Comparison of ENCODE assay signal across 8 cellular contexts in genomic region chr10:43361532-43362190, GRCh38. TPM values are rescaled to one million over a fixed set of nuclear protein-coding genes. Genes with fewer than 3 reads are reported as not detected.
DNase-seq lines count a peak whose midpoint lies in the region; ATAC-seq lines count a peak whose summit lies in the region.

No MANE protein-coding gene starts in this region.

- H3K9me3 ChIP-seq in HUES48 (ENCODE audit: control insufficient read depth, insufficient read depth, low read length), result no peaks in the 10 kb centered on the region
- H3K9me3 ChIP-seq in naive thymus-derived CD4-positive, alpha-beta T cell (ENCODE audit: control insufficient read depth in 2 of 3, low read length in 3 of 3), result no peaks in the 10 kb centered on the region

- H3K4me1 ChIP-seq in ACC112 (ENCODE audit: control insufficient read depth, insufficient read depth, low read length, unreplicated experiment) (no peaks in the 10 kb centered on the region), HUES48 (ENCODE audit: control insufficient read depth, insufficient read depth, low read length) (0 out of 2 replicates have a peak, but pooled peaks cover 4% of the 10 kb centered on the region)
- H3K4me1 ChIP-seq in naive thymus-derived CD4-positive, alpha-beta T cell (ENCODE audit: control insufficient read depth in 2 of 2, insufficient read depth in 2 of 2, low read length in 2 of 2), result peaks cover 4 to 14% of the 10 kb centered on the region in 2 donors

- peaks cover 13 to 33% (median 30%) of the 10 kb centered on the region in 7 donors for H3K4me1 Mint-ChIP-seq in naive thymus-derived CD4-positive, alpha-beta T cell

- H3K27me3 ChIP-seq in ACC112 (ENCODE audit: insufficient read depth, low read length) (no peaks in the 10 kb centered on the region), HUES48 (ENCODE audit: control insufficient read depth, insufficient read depth, low read length) (no peaks in the 10 kb centered on the region; the same call in 1 of the 2 replicates)
- no peaks in the 10 kb centered on the region for H3K27me3 ChIP-seq in naive thymus-derived CD4-positive, alpha-beta T cell (ENCODE audit: control insufficient read depth in 2 of 2, insufficient read depth in 2 of 2, low read length in 2 of 2)

- H3K27me3 Mint-ChIP-seq in naive thymus-derived CD4-positive, alpha-beta T cell, result no peaks in the 10 kb centered on the region

- peaks cover 0 to 5% (median 0%) of the 10 kb centered on the region in 11 donors for H3K9me3 Mint-ChIP-seq in naive thymus-derived CD4-positive, alpha-beta T cell

- peak overlapping the region; percentile 52 for H2AFZ ChIP-seq in ACC112 (ENCODE audit: low read length, unreplicated experiment)

- peak; percentile 15 for DNase-seq in cerebellum (ENCODE audit: low spot score)
- peak in 2 of 9 donors; percentile 34 to 36 for DNase-seq in naive thymus-derived CD4-positive, alpha-beta T cell
- DNase-seq in activated gamma-delta T cell treated with Interleukin-2 at 50 U/mL for 16 hours, result no peak
- DNase-seq in NCI-H2029 (lab: John Stamatoyannopoulos, UW), result no peak

- intact Hi-C loops in naive thymus-derived CD4-positive, alpha-beta T cell (cut with micrococcal nuclease), result loop anchor here (1.0 to 5.0 kb wide), 12 partner anchors 35 to 579 kb away; partner anchors contain the start of genes BMS1 (in 1 of the 2), CSGALNACT2 (in 1 of the 2), HNRNPF (in 1 of the 2) and ZNF239 (in 1 of the 2)

- POLR2A ChIA-PET in naive thymus-derived CD4-positive, alpha-beta T cell (lab: Charles Lee), result interaction anchor here (0.5 to 2.4 kb wide), 16 partner anchors 9 to 225 kb away, joined by 3 to 13 read pairs (median 4); partner anchors contain the start of gene CSGALNACT2

- H3K4me3 ChIP-seq in ACC112 (ENCODE audit: low read depth, low read length), result peak overlapping the region; percentile 68
- H3K4me3 ChIP-seq in HUES48 (ENCODE audit: low read depth, low read length), result peak overlapping the region; percentile 65
- H3K4me3 ChIP-seq in naive thymus-derived CD4-positive, alpha-beta T cell (ENCODE audit: low read length), result peak overlapping the region; percentile 92

- CTCF ChIA-PET in naive thymus-derived CD4-positive, alpha-beta T cell (lab: Charles Lee), result interaction anchor here (1.0 to 1.6 kb wide), 4 partner anchors 9 to 100 kb away, joined by 3 to 5 read pairs (median 4); no protein-coding TSS in a partner anchor

- peak overlapping the region; percentile 96 to 99 (median 97) for H3K27ac Mint-ChIP-seq in naive thymus-derived CD4-positive, alpha-beta T cell

- H3K79me2 ChIP-seq in ACC112 (ENCODE audit: control insufficient read depth, insufficient read depth, low read length, unreplicated experiment), result no peaks in the 10 kb centered on the region

- H3K27ac ChIP-seq in ACC112 (ENCODE audit: low read depth, low read length) (no peak overlapping the region), HUES48 (ENCODE audit: low read depth, low read length) (no peak overlapping the region)
- peak overlapping the region; percentile 88 for H3K27ac ChIP-seq in naive thymus-derived CD4-positive, alpha-beta T cell (ENCODE audit: low read depth, low read length)

- H3K36me3 ChIP-seq in ACC112 (ENCODE audit: insufficient read depth, low read length) (no peaks in the 10 kb centered on the region), HUES48 (ENCODE audit: control insufficient read depth, insufficient read depth, low read length) (no peaks in the 10 kb centered on the region)
- no peaks in the 10 kb centered on the region for H3K36me3 ChIP-seq in naive thymus-derived CD4-positive, alpha-beta T cell (ENCODE audit: control insufficient read depth in 2 of 3, insufficient read depth in 3 of 3, low read length in 3 of 3)

- H3K9ac ChIP-seq in HUES48 (ENCODE audit: low read depth, low read length), result peak overlapping the region; percentile 9; the same call in 1 of the 2 replicates

- H3K4me3 Mint-ChIP-seq in naive thymus-derived CD4-positive, alpha-beta T cell, result peak overlapping the region; percentile 92 to 100 (median 97)

- H3K36me3 Mint-ChIP-seq in naive thymus-derived CD4-positive, alpha-beta T cell, result peaks cover 0 to 8% (median 0%) of the 10 kb centered on the region in 5 donors

- peak; percentile 1 for ATAC-seq in naive thymus-derived CD4-positive, alpha-beta T cell
- ATAC-seq in HG02642 (IDR thresholded peaks at IDR 0.05; ENCODE audit: poor library complexity, unreplicated experiment) (no peak), HG02798 (IDR thresholded peaks at IDR 0.05; ENCODE audit: poor library complexity, unreplicated experiment) (no peak)

RNA-seq across cellular contexts. Expression of gene FXYD4, which starts 9.8 kb away (rescaled TPM):
- total RNA-seq in cerebellum, result not detected
- not detected for total RNA-seq in naive thymus-derived CD4-positive, alpha-beta T cell
- polyA plus RNA-seq in naive thymus-derived CD4-positive, alpha-beta T cell, result not detected

RNA-seq across cellular contexts. Expression of gene HNRNPF, which starts 47.3 kb away (rescaled TPM):
- 68.7 TPM for total RNA-seq in cerebellum
- total RNA-seq in naive thymus-derived CD4-positive, alpha-beta T cell, result 100 to 1,000 TPM in 4 of 5 experiments, 10 to 100 TPM in 1; 88.1 to 449 (median 159) TPM
- 100 to 1,000 TPM; 193 to 269 TPM for polyA plus RNA-seq in naive thymus-derived CD4-positive, alpha-beta T cell
